ENCODE assay signal across 23 cellular contexts in the genomic region with DNA sequence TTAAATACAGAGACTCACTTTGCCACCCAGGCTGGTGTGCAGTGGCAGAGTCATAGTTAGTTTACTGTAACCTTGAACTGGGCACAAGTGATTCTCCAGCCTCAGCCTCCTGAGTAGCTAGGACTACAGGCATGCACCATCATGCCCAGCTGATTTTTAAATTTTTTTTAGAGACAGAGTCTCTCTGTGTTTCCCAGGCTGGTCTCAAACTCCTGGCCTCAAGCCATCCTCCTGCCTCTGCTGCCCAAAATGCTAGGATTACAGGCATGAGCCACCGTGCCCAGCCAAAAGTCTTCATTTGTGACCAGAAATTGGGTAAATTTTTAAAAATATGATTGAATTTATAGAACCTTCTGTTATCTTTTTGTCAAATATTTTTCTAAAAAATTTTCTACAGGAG. TPM values are rescaled to one million over a fixed set of nuclear protein-coding genes. Genes with fewer than 3 reads are reported as not detected.
DNase-seq lines count a peak whose midpoint lies in the region; ATAC-seq and TF ChIP-seq lines count a peak whose summit lies in the region.
"Had no signal": no experiment of that assay in that cellular context is flagged by ENCODE, and none has a peak within 500 bp of the region (broad histone marks: within the 10 kb centered on the region; RNA-seq: fewer than 3 reads in every experiment).

No MANE protein-coding gene starts in this region.

- 0 out of 2 replicates have a peak, but pooled peaks cover 4% of the 10 kb centered on the region for H4K20me1 ChIP-seq in GM23338 (replicated peaks; ENCODE audit: insufficient read depth)

- H2AFZ ChIP-seq in GM23338: no peak overlapping the region

- H3K36me3 Mint-ChIP-seq in GM23338 (ENCODE audit: low read depth): peaks cover 56% of the 10 kb centered on the region

- intact Hi-C loops in ascending aorta (cut with DNase I) (loop anchor here (10.0 kb wide), 1 partner anchor 336 kb away; the partner anchor contains the start of gene CTSK), esophagus squamous epithelium (cut with DNase I) (loop anchor here (10.0 kb wide), 1 partner anchor 66 kb away; no protein-coding TSS in a partner anchor)

- ATAC-seq in GM23338 (no peak), GM18909 (IDR thresholded peaks at IDR 0.05; ENCODE audit: poor library complexity, unreplicated experiment) (no peak)

- WGBS in esophagus squamous epithelium, 2 donors: 43 to 54% methylated on average over 1 of the region's 1 CpG

- peaks cover 30% of the 10 kb centered on the region for H3K36me3 ChIP-seq in GM23338 (ENCODE audit: insufficient read depth)
- H3K36me3 ChIP-seq in ascending aorta: peaks cover 52 to 54% of the 10 kb centered on the region in 2 donors
- H3K36me3 ChIP-seq in esophagus squamous epithelium: peaks cover 21 to 81% (median 23%) of the 10 kb centered on the region in 3 donors

- no peaks in the 10 kb centered on the region for H3K9me2 ChIP-seq in GM23338 (ENCODE audit: insufficient read depth)
- H3K9me2 ChIP-seq: SK-N-SH had no signal

- peaks cover 10% of the 10 kb centered on the region; the same call in 1 of the 2 replicates for H3F3A ChIP-seq in GM23338 (replicated peaks; ENCODE audit: low read depth)

- H3K27ac Mint-ChIP-seq in GM23338: no peak overlapping the region
- H3K27ac Mint-ChIP-seq: CD14-positive monocyte had no signal

- peaks cover 21% of the 10 kb centered on the region for H3K4me1 Mint-ChIP-seq in GM23338

- H3K4me1 ChIP-seq in GM23338 (ENCODE audit: insufficient read depth): 0 out of 2 replicates have a peak, but pooled peaks cover 4% of the 10 kb centered on the region
- no peaks in the 10 kb centered on the region for H3K4me1 ChIP-seq in ascending aorta
- H3K4me1 ChIP-seq in esophagus squamous epithelium: peaks cover 0 to 34% (median 5%) of the 10 kb centered on the region in 3 donors
- H3K4me1 ChIP-seq: BE2C had no signal

- no peak overlapping the region for H3K4me3 Mint-ChIP-seq in GM23338
- H3K4me3 Mint-ChIP-seq: CD14-positive monocyte had no signal

- no peak overlapping the region for H3K4me2 ChIP-seq in GM23338
- H3K4me2 ChIP-seq: SK-N-SH had no signal

- no peaks in the 10 kb centered on the region for H3K27me3 ChIP-seq in GM23338 (ENCODE audit: insufficient read depth)
- H3K27me3 ChIP-seq in ascending aorta: no peaks in the 10 kb centered on the region
- H3K27me3 ChIP-seq in esophagus squamous epithelium: no peaks in the 10 kb centered on the region
- H3K27me3 ChIP-seq: BE2C had no signal

- H3K79me2 ChIP-seq in GM23338 (replicated peaks; ENCODE audit: insufficient read depth): no peaks in the 10 kb centered on the region

- no peaks in the 10 kb centered on the region for H3K9me3 Mint-ChIP-seq in GM23338
- H3K9me3 Mint-ChIP-seq: CD14-positive monocyte had no signal

- TF ChIP-seq CTCF in GM23338 (conservative IDR thresholded peaks at IDR 0.05; ENCODE audit: low read depth in 2 of 2) (no peak), ascending aorta (IDR thresholded peaks at IDR 0.05) (no peak), esophagus squamous epithelium (IDR thresholded peaks at IDR 0.05) (no peak)

- H3K9me3 ChIP-seq in ascending aorta: no peaks in the 10 kb centered on the region
- H3K9me3 ChIP-seq in esophagus squamous epithelium: no peaks in the 10 kb centered on the region
- H3K9me3 ChIP-seq: BE2C, SK-N-SH had no signal

- H3K27ac ChIP-seq in GM23338 (ENCODE audit: low read depth): peak overlapping the region; percentile 51; the same call in 1 of the 2 replicates
- H3K27ac ChIP-seq in ascending aorta: peak overlapping the region; percentile 8 to 32
- H3K27ac ChIP-seq in esophagus squamous epithelium: peak overlapping the region in 3 of 4 donors; percentile 46 to 74 (median 58)
- H3K27ac ChIP-seq: HL-60 had no signal

- peaks cover 11% of the 10 kb centered on the region for H3K27me3 Mint-ChIP-seq in GM23338 (ENCODE audit: insufficient read depth, low read depth, poor library complexity)

- no peak for DNase-seq in GM23338 (ENCODE audit: low spot score)
- DNase-seq in ascending aorta (ENCODE audit: low spot score in 2 of 2): no peak
- DNase-seq in esophagus squamous epithelium (lab: John Stamatoyannopoulos, UW): no peak
- peak; percentile 45 for DNase-seq in medulla oblongata (ENCODE audit: extremely low spot score)
- DNase-seq in NAMALWA (ENCODE audit: low spot score): no peak
- DNase-seq in 8988T: no peak
- DNase-seq: ACHN, BE2C, Calu3, DMS79 treated with DMSO at 0.1 percent for 48 hours, GF-D8, Karpas-422, NCI-H1092 treated with DMSO at 0.1 percent for 48 hours, NCI-H1436, NCI-H187, NCI-H2171 treated with DMSO at 0.1 percent for 48 hours, NCI-H524, NCI-H748 treated with DMSO at 0.1 percent for 48 hours, SIG-M5, SK-N-SH had no signal

- H3K4me3 ChIP-seq in GM23338: no peak overlapping the region
- H3K4me3 ChIP-seq in ascending aorta: no peak overlapping the region
- H3K4me3 ChIP-seq in esophagus squamous epithelium: no peak overlapping the region

- no peak for TF ChIP-seq POLR2A in esophagus squamous epithelium (IDR thresholded peaks at IDR 0.05)

TF ChIP-seq in GM23338, 12 proteins besides CTCF, POLR2A, EP300 and RAD21 (continues in another document):
- TF ChIP-seq EZH2phosphoT487 (IDR thresholded peaks at IDR 0.05; ENCODE audit: unreplicated experiment) (no peak), CREB1 (CRISPR knock-in tag; IDR thresholded peaks at IDR 0.05; ENCODE audit: low read depth) (no peak), ZNF331 (CRISPR knock-in tag; IDR thresholded peaks at IDR 0.05; ENCODE audit: low read depth) (no peak), EZH2 (IDR thresholded peaks at IDR 0.05; ENCODE audit: low read depth, unreplicated experiment) (no peak), STAT1 (IDR thresholded peaks at IDR 0.05; ENCODE audit: unreplicated experiment) (no peak), ETS1 (IDR thresholded peaks at IDR 0.05) (no peak)
- TF ChIP-seq, protein P1, sequence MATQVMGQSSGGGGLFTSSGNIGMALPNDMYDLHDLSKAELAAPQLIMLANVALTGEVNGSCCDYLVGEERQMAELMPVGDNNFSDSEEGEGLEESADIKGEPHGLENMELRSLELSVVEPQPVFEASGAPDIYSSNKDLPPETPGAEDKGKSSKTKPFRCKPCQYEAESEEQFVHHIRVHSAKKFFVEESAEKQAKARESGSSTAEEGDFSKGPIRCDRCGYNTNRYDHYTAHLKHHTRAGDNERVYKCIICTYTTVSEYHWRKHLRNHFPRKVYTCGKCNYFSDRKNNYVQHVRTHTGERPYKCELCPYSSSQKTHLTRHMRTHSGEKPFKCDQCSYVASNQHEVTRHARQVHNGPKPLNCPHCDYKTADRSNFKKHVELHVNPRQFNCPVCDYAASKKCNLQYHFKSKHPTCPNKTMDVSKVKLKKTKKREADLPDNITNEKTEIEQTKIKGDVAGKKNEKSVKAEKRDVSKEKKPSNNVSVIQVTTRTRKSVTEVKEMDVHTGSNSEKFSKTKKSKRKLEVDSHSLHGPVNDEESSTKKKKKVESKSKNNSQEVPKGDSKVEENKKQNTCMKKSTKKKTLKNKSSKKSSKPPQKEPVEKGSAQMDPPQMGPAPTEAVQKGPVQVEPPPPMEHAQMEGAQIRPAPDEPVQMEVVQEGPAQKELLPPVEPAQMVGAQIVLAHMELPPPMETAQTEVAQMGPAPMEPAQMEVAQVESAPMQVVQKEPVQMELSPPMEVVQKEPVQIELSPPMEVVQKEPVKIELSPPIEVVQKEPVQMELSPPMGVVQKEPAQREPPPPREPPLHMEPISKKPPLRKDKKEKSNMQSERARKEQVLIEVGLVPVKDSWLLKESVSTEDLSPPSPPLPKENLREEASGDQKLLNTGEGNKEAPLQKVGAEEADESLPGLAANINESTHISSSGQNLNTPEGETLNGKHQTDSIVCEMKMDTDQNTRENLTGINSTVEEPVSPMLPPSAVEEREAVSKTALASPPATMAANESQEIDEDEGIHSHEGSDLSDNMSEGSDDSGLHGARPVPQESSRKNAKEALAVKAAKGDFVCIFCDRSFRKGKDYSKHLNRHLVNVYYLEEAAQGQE (IDR thresholded peaks at IDR 0.05; ENCODE audit: unreplicated experiment): no peak

RNA-seq across cellular contexts. Expression of gene TARS2, which starts 17.9 kb away (rescaled TPM):
- total RNA-seq in GM23338 (2014; rRNA removed; shearing (Covaris generic)): 27.1 and 28.4 TPM in 2 replicates
- 19.5 and 20.3 TPM in 2 replicates for polyA plus RNA-seq in GM23338 (2016; fragmentation: Nextera tagmentation; extraction: Ambion mirVana)
- total RNA-seq in ascending aorta (10.9 TPM), esophagus squamous epithelium (10 to 100 TPM; 10.5 to 16.5 (median 13.7) TPM)

RNA-seq across cellular contexts. Expression of gene ECM1, which starts 38.6 kb away (rescaled TPM):
- 0.43 and 1.1 TPM in 2 replicates for total RNA-seq in GM23338 (2014; rRNA removed; shearing (Covaris generic))
- 0.30 and 0.74 TPM in 2 replicates for polyA plus RNA-seq in GM23338 (2016; fragmentation: Nextera tagmentation; extraction: Ambion mirVana)
- 55.8 TPM for total RNA-seq in ascending aorta
- 1,000 to 10,000 TPM in 1 of 4 donors, 100 to 1,000 TPM in 3; 311 to 1,013 (median 406) TPM for total RNA-seq in esophagus squamous epithelium
- polyA plus RNA-seq: CD14-positive monocyte had no signal

RNA-seq across cellular contexts. Expression of gene FALEC, which starts 46.3 kb away (rescaled TPM):
- total RNA-seq in GM23338 (2014; rRNA removed; shearing (Covaris generic)): not detected in 2 replicates
- polyA plus RNA-seq in GM23338 (2016; fragmentation: Nextera tagmentation; extraction: Ambion mirVana): 1.7 and 2.6 TPM in 2 replicates
- not detected for total RNA-seq in ascending aorta
- 1 to 10 TPM in 1 of 4 donors, not detected in 3; 3.6 TPM for total RNA-seq in esophagus squamous epithelium
- polyA plus RNA-seq: CD14-positive monocyte had no signal

Comparison
In these comparisons a context has a peak if more than half of its experiments do, and no peak if none do; other contexts are left out.
1. RNA of gene ECM1, which starts 38.6 kb away (total RNA-seq): 311 to 1,013 TPM in esophagus squamous epithelium and 55.8 TPM in ascending aorta (single experiment); 0.43 to 1.1 TPM in GM23338; every median in the first group is over 10 times any median in the second.
2. Peak in every context shown above with its lines, with median percentiles within 50 percentile points of each other: H3K27ac ChIP-seq.